In the genomic region with DNA sequence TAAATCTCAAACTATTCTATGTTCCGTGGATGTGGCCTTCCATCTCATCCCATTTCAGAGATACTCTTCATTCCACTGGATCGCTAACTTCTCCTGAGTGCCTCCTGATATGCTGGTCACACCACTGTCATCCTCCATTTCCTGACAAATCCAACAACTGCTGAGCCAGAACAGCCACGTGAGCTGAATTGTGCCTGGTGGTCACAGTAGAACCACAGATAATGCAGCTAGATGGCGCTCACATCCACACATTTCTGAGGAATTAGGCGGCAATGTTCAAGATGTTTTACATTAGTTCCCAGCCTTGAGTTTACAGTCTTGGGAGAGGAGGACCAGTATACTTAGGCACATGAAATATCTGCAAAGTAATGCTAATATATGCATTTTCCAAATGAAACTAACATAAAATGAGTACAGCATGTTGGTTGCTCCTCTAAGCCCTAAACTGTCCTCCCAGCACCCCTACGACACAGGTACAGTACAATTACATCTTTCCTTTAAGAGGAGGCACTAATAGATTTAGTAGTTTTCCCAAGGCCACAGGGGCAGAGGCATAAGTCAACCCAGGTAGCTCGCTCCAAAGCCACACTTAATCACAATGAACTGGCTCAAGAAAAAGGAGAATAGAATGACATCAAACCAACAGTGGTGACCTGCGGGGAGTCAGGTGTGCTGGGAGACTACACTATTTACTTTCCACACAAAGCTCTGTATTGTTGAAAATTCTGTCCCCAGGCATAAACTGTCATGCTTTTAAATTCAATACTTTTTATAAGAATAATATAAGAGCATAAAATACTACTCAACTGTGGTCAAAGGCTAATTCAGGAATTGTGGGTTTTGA, we compare ENCODE assay signal across 1 cellular context.
TF ChIP-seq lines count a peak whose summit lies in the region.

No MANE protein-coding gene starts in this region.

TF ChIP-seq in HepG2, 621 proteins besides CTCF, POLR2A, EP300 and RAD21 (continued from another document and continues in another):
- TF ChIP-seq, protein P1, sequence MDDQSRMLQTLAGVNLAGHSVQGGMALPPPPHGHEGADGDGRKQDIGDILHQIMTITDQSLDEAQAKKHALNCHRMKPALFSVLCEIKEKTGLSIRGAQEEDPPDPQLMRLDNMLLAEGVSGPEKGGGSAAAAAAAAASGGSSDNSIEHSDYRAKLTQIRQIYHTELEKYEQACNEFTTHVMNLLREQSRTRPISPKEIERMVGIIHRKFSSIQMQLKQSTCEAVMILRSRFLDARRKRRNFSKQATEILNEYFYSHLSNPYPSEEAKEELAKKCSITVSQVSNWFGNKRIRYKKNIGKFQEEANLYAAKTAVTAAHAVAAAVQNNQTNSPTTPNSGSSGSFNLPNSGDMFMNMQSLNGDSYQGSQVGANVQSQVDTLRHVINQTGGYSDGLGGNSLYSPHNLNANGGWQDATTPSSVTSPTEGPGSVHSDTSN (CRISPR knock-in tag; IDR thresholded peaks at IDR 0.05; ENCODE audit: borderline replicate concordance), result no peak
- TF ChIP-seq FIP1L1 (IDR thresholded peaks at IDR 0.05; ENCODE audit: borderline replicate concordance, insufficient read depth, low read depth, low read length) (no peak), ZNF772 (CRISPR knock-in tag; IDR thresholded peaks at IDR 0.05) (no peak), NRL (CRISPR knock-in tag; IDR thresholded peaks at IDR 0.05; ENCODE audit: borderline replicate concordance) (no peak), SNAI1 (CRISPR knock-in tag; IDR thresholded peaks at IDR 0.05; ENCODE audit: borderline replicate concordance) (no peak), NKX3-1 (CRISPR knock-in tag; IDR thresholded peaks at IDR 0.05) (no peak), ZNF343 (CRISPR knock-in tag; IDR thresholded peaks at IDR 0.05) (no peak), PCBP1 (IDR thresholded peaks at IDR 0.05; ENCODE audit: borderline replicate concordance, low read depth, low read length) (no peak), SYNCRIP (IDR thresholded peaks at IDR 0.05; ENCODE audit: insufficient read depth, low read depth, low read length) (no peak), DNMT3B (CRISPR knock-in tag; conservative IDR thresholded peaks at IDR 0.05) (no peak), ZNF546 (CRISPR knock-in tag; conservative IDR thresholded peaks at IDR 0.05) (no peak), MAFK (conservative IDR thresholded peaks at IDR 0.05 in 1 of 2, IDR thresholded peaks at IDR 0.05 in 1 of 2; ENCODE audit: low read length in 2 of 2) (0 out of 4 replicates have a peak, but pooled peaks have one; percentile 11 to 14), SRY (CRISPR knock-in tag; IDR thresholded peaks at IDR 0.05) (no peak), ZNF816 (CRISPR knock-in tag; IDR thresholded peaks at IDR 0.05; ENCODE audit: borderline replicate concordance) (no peak), ZNF253 (CRISPR knock-in tag; IDR thresholded peaks at IDR 0.05; ENCODE audit: borderline replicate concordance) (no peak), ZNF644 (CRISPR knock-in tag; IDR thresholded peaks at IDR 0.05; ENCODE audit: low read depth) (0 out of 2 replicates have a peak, but pooled peaks have one; percentile 43), HES4 (CRISPR knock-in tag; IDR thresholded peaks at IDR 0.05; ENCODE audit: borderline replicate concordance) (no peak), BCL6 (CRISPR knock-in tag; IDR thresholded peaks at IDR 0.05) (no peak), PAWR (CRISPR knock-in tag; IDR thresholded peaks at IDR 0.05; ENCODE audit: borderline replicate concordance) (no peak), HNF4A (CRISPR knock-in tag; IDR thresholded peaks at IDR 0.05) (no peak), GFI1 (CRISPR knock-in tag; IDR thresholded peaks at IDR 0.05; ENCODE audit: borderline replicate concordance) (no peak), ATF1 (CRISPR knock-in tag; IDR thresholded peaks at IDR 0.05) (no peak), SAP130 (CRISPR knock-in tag; IDR thresholded peaks at IDR 0.05; ENCODE audit: low read depth) (peak; percentile 27; the same call in 1 of the 2 replicates), REPIN1 (CRISPR knock-in tag; IDR thresholded peaks at IDR 0.05; ENCODE audit: borderline replicate concordance, low read depth) (no peak), ZNF260 (CRISPR knock-in tag; IDR thresholded peaks at IDR 0.05; ENCODE audit: borderline replicate concordance, low read depth) (no peak), NBN (conservative IDR thresholded peaks at IDR 0.05) (no peak), ZFY (CRISPR knock-in tag; IDR thresholded peaks at IDR 0.05) (no peak), ZNF432 (CRISPR knock-in tag; IDR thresholded peaks at IDR 0.05; ENCODE audit: borderline replicate concordance) (no peak), ZNF780A (CRISPR knock-in tag; IDR thresholded peaks at IDR 0.05) (no peak), RFX1 (IDR thresholded peaks at IDR 0.05) (no peak), KAT8 (CRISPR knock-in tag; IDR thresholded peaks at IDR 0.05) (0 out of 2 replicates have a peak, but pooled peaks have one; percentile 29), MEIS2 (CRISPR knock-in tag; IDR thresholded peaks at IDR 0.05) (no peak), ZNF382 (CRISPR knock-in tag; IDR thresholded peaks at IDR 0.05; ENCODE audit: borderline replicate concordance) (no peak), NCOA1 (CRISPR knock-in tag; IDR thresholded peaks at IDR 0.05) (no peak), SMAD3 (CRISPR knock-in tag; IDR thresholded peaks at IDR 0.05) (no peak), ZNF501 (CRISPR knock-in tag; IDR thresholded peaks at IDR 0.05) (no peak), ZMYM3 (CRISPR knock-in tag; IDR thresholded peaks at IDR 0.05) (no peak), MLLT10 (CRISPR knock-in tag; IDR thresholded peaks at IDR 0.05) (no peak), ZC3H4 (CRISPR knock-in tag; IDR thresholded peaks at IDR 0.05; ENCODE audit: borderline replicate concordance) (no peak), MAF1 (CRISPR knock-in tag; IDR thresholded peaks at IDR 0.05; ENCODE audit: borderline replicate concordance) (no peak)
- TF ChIP-seq, protein P2, sequence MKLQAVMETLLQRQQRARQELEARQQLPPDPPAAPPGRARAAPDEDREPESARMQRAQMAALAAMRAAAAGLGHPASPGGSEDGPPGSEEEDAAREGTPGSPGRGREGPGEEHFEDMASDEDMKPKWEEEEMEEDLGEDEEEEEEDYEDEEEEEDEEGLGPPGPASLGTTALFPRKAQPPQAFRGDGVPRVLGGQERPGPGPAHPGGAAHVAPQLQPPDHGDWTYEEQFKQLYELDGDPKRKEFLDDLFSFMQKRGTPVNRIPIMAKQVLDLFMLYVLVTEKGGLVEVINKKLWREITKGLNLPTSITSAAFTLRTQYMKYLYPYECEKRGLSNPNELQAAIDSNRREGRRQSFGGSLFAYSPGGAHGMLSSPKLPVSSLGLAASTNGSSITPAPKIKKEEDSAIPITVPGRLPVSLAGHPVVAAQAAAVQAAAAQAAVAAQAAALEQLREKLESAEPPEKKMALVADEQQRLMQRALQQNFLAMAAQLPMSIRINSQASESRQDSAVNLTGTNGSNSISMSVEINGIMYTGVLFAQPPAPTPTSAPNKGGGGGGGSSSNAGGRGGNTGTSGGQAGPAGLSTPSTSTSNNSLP (IDR thresholded peaks at IDR 0.05; ENCODE audit: low read depth, low read length), result no peak
- TF ChIP-seq, protein P3, sequence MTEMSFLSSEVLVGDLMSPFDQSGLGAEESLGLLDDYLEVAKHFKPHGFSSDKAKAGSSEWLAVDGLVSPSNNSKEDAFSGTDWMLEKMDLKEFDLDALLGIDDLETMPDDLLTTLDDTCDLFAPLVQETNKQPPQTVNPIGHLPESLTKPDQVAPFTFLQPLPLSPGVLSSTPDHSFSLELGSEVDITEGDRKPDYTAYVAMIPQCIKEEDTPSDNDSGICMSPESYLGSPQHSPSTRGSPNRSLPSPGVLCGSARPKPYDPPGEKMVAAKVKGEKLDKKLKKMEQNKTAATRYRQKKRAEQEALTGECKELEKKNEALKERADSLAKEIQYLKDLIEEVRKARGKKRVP (CRISPR knock-in tag; IDR thresholded peaks at IDR 0.05), result no peak
- TF ChIP-seq, protein P4, sequence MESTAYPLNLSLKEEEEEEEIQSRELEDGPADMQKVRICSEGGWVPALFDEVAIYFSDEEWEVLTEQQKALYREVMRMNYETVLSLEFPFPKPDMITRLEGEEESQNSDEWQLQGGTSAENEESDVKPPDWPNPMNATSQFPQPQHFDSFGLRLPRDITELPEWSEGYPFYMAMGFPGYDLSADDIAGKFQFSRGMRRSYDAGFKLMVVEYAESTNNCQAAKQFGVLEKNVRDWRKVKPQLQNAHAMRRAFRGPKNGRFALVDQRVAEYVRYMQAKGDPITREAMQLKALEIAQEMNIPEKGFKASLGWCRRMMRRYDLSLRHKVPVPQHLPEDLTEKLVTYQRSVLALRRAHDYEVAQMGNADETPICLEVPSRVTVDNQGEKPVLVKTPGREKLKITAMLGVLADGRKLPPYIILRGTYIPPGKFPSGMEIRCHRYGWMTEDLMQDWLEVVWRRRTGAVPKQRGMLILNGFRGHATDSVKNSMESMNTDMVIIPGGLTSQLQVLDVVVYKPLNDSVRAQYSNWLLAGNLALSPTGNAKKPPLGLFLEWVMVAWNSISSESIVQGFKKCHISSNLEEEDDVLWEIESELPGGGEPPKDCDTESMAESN (CRISPR knock-in tag; conservative IDR thresholded peaks at IDR 0.05), result no peak
- TF ChIP-seq, protein P5, sequence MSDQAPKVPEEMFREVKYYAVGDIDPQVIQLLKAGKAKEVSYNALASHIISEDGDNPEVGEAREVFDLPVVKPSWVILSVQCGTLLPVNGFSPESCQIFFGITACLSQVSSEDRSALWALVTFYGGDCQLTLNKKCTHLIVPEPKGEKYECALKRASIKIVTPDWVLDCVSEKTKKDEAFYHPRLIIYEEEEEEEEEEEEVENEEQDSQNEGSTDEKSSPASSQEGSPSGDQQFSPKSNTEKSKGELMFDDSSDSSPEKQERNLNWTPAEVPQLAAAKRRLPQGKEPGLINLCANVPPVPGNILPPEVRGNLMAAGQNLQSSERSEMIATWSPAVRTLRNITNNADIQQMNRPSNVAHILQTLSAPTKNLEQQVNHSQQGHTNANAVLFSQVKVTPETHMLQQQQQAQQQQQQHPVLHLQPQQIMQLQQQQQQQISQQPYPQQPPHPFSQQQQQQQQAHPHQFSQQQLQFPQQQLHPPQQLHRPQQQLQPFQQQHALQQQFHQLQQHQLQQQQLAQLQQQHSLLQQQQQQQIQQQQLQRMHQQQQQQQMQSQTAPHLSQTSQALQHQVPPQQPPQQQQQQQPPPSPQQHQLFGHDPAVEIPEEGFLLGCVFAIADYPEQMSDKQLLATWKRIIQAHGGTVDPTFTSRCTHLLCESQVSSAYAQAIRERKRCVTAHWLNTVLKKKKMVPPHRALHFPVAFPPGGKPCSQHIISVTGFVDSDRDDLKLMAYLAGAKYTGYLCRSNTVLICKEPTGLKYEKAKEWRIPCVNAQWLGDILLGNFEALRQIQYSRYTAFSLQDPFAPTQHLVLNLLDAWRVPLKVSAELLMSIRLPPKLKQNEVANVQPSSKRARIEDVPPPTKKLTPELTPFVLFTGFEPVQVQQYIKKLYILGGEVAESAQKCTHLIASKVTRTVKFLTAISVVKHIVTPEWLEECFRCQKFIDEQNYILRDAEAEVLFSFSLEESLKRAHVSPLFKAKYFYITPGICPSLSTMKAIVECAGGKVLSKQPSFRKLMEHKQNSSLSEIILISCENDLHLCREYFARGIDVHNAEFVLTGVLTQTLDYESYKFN (CRISPR knock-in tag; conservative IDR thresholded peaks at IDR 0.05), result peak; percentile 11; the same call in 1 of the 2 replicates
- TF ChIP-seq, protein P6, sequence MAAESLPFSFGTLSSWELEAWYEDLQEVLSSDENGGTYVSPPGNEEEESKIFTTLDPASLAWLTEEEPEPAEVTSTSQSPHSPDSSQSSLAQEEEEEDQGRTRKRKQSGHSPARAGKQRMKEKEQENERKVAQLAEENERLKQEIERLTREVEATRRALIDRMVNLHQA (CRISPR knock-in tag; IDR thresholded peaks at IDR 0.05), result no peak
- TF ChIP-seq, protein P7, sequence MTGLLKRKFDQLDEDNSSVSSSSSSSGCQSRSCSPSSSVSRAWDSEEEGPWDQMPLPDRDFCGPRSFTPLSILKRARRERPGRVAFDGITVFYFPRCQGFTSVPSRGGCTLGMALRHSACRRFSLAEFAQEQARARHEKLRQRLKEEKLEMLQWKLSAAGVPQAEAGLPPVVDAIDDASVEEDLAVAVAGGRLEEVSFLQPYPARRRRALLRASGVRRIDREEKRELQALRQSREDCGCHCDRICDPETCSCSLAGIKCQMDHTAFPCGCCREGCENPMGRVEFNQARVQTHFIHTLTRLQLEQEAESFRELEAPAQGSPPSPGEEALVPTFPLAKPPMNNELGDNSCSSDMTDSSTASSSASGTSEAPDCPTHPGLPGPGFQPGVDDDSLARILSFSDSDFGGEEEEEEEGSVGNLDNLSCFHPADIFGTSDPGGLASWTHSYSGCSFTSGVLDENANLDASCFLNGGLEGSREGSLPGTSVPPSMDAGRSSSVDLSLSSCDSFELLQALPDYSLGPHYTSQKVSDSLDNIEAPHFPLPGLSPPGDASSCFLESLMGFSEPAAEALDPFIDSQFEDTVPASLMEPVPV (CRISPR knock-in tag; IDR thresholded peaks at IDR 0.05), result no peak
- TF ChIP-seq, protein P8, sequence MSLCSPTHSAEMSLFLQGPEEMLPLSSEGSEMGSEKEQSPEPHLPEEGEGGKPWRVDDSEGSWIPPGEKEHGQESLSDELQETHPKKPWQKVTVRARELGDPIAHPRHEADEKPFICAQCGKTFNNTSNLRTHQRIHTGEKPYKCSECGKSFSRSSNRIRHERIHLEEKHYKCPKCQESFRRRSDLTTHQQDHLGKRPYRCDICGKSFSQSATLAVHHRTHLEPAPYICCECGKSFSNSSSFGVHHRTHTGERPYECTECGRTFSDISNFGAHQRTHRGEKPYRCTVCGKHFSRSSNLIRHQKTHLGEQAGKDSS (CRISPR knock-in tag; IDR thresholded peaks at IDR 0.05; ENCODE audit: borderline replicate concordance, low read depth), result no peak
- TF ChIP-seq, protein P9, sequence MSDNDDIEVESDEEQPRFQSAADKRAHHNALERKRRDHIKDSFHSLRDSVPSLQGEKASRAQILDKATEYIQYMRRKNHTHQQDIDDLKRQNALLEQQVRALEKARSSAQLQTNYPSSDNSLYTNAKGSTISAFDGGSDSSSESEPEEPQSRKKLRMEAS (IDR thresholded peaks at IDR 0.05), result peak; percentile 72
